1 cellular context compared by ENCODE assay signal in the genomic region with DNA sequence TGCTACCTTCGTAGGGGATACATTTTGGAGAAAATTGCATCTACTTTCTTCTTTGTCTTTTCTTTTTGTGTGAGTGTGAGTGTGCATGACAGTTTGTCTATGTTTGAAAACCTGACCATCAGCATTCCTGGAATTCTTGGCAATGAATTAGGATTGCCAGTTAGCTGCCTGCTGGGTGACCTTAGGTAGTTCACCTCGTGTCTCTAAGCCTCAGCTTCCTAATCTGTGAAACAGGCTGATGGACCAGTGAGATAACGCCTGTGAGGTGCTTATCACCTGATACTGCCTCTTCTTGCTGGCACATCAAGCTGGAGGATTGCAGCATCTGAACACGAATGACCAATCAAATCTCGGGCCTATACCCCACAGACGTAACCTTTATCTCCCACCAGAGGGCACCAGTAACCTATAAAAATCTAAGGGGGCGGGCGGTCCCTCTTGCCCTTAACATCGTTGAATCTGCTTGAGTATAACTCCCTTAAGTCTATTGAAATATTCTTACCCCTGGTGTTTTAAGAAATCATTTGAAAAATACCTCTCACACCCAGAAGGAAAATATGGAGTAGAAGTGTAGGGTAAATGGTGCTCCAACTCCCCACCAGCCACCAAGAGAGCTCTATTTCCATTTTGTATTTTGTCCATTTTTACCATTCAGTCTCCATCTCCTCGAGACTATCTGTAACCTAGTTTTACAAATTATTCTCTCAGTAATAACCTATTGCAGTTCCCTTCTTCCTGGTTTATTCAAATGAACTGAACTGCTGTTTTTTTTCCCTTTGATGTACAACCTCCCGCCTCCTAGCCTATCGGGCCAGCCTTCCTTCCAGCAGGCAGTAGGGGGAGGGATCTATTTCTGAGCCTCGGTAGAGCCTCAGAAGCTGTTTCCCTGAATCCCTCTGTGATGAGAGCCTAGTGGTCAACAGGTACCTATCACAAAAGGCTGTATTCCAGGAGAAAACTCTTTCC.
A peak's percentile ranks its signal among the peaks of the same experiment; 100 is the strongest.
TF ChIP-seq lines count a peak whose summit lies in the region.

No MANE protein-coding gene starts in this region.

TF ChIP-seq in K562, 482 proteins besides CTCF, POLR2A, EP300 and RAD21 (continued from another document and continues in another):
- TF ChIP-seq, protein P1, sequence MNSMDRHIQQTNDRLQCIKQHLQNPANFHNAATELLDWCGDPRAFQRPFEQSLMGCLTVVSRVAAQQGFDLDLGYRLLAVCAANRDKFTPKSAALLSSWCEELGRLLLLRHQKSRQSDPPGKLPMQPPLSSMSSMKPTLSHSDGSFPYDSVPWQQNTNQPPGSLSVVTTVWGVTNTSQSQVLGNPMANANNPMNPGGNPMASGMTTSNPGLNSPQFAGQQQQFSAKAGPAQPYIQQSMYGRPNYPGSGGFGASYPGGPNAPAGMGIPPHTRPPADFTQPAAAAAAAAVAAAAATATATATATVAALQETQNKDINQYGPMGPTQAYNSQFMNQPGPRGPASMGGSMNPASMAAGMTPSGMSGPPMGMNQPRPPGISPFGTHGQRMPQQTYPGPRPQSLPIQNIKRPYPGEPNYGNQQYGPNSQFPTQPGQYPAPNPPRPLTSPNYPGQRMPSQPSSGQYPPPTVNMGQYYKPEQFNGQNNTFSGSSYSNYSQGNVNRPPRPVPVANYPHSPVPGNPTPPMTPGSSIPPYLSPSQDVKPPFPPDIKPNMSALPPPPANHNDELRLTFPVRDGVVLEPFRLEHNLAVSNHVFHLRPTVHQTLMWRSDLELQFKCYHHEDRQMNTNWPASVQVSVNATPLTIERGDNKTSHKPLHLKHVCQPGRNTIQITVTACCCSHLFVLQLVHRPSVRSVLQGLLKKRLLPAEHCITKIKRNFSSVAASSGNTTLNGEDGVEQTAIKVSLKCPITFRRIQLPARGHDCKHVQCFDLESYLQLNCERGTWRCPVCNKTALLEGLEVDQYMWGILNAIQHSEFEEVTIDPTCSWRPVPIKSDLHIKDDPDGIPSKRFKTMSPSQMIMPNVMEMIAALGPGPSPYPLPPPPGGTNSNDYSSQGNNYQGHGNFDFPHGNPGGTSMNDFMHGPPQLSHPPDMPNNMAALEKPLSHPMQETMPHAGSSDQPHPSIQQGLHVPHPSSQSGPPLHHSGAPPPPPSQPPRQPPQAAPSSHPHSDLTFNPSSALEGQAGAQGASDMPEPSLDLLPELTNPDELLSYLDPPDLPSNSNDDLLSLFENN (IDR thresholded peaks at IDR 0.05; ENCODE audit: low read depth in 2 of 2, low read length in 2 of 2) = 0 out of 4 replicates have a peak, but pooled peaks of 1 of the 2 experiments have one; percentile 41
- TF ChIP-seq, protein P2, sequence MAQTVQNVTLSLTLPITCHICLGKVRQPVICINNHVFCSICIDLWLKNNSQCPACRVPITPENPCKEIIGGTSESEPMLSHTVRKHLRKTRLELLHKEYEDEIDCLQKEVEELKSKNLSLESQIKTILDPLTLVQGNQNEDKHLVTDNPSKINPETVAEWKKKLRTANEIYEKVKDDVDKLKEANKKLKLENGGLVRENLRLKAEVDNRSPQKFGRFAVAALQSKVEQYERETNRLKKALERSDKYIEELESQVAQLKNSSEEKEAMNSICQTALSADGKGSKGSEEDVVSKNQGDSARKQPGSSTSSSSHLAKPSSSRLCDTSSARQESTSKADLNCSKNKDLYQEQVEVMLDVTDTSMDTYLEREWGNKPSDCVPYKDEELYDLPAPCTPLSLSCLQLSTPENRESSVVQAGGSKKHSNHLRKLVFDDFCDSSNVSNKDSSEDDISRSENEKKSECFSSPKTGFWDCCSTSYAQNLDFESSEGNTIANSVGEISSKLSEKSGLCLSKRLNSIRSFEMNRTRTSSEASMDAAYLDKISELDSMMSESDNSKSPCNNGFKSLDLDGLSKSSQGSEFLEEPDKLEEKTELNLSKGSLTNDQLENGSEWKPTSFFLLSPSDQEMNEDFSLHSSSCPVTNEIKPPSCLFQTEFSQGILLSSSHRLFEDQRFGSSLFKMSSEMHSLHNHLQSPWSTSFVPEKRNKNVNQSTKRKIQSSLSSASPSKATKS (CRISPR knock-in tag; IDR thresholded peaks at IDR 0.05) = no peak
- peak; percentile 79 for TF ChIP-seq MEIS2 (IDR thresholded peaks at IDR 0.05; ENCODE audit: partially characterized antibody)
- peak; percentile 75 for TF ChIP-seq JUN (IDR thresholded peaks at IDR 0.05; ENCODE audit: borderline replicate concordance, low read depth, low read length)
- no peak for TF ChIP-seq JUN (CRISPR knock-in tag; IDR thresholded peaks at IDR 0.05; ENCODE audit: borderline replicate concordance)
- no peak for TF ChIP-seq CHD2 (IDR thresholded peaks at IDR 0.05; ENCODE audit: low read depth, low read length)
- TF ChIP-seq STAT5B (CRISPR knock-in tag; IDR thresholded peaks at IDR 0.05) = no peak
- peak; percentile 75 for TF ChIP-seq GATA2 (CRISPR knock-in tag; IDR thresholded peaks at IDR 0.05)
- no peak for TF ChIP-seq TSC22D4 (tag; IDR thresholded peaks at IDR 0.05)
- TF ChIP-seq JUND (IDR thresholded peaks at IDR 0.05; ENCODE audit: borderline replicate concordance, low read depth, low read length) = peak; percentile 86
- peak; percentile 78; the same call in 2 of the 3 replicates for TF ChIP-seq JUND (tag; IDR thresholded peaks at IDR 0.05; ENCODE audit: borderline replicate concordance, low read depth, low read length)
- TF ChIP-seq, protein P3, sequence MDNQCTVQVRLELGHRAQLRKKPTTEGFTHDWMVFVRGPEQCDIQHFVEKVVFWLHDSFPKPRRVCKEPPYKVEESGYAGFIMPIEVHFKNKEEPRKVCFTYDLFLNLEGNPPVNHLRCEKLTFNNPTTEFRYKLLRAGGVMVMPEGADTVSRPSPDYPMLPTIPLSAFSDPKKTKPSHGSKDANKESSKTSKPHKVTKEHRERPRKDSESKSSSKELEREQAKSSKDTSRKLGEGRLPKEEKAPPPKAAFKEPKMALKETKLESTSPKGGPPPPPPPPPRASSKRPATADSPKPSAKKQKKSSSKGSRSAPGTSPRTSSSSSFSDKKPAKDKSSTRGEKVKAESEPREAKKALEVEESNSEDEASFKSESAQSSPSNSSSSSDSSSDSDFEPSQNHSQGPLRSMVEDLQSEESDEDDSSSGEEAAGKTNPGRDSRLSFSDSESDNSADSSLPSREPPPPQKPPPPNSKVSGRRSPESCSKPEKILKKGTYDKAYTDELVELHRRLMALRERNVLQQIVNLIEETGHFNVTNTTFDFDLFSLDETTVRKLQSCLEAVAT (IDR thresholded peaks at IDR 0.05) = 0 out of 4 replicates have a peak, but pooled peaks of 1 of the 2 experiments have one; percentile 22
- TF ChIP-seq ZNF316 (IDR thresholded peaks at IDR 0.05) = peak; percentile 90
- TF ChIP-seq, protein P4, sequence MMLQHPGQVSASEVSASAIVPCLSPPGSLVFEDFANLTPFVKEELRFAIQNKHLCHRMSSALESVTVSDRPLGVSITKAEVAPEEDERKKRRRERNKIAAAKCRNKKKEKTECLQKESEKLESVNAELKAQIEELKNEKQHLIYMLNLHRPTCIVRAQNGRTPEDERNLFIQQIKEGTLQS (IDR thresholded peaks at IDR 0.05) = peak; percentile 95
- TF ChIP-seq, protein P4 (CRISPR knock-in tag; conservative IDR thresholded peaks at IDR 0.05) = 0 out of 2 replicates have a peak, but pooled peaks have one; percentile 26
- no peak for TF ChIP-seq XRCC4 (IDR thresholded peaks at IDR 0.05; ENCODE audit: extremely low read depth, insufficient read depth, insufficient read length)
- peak; percentile 89 for TF ChIP-seq SMC3 (conservative IDR thresholded peaks at IDR 0.05; ENCODE audit: insufficient read depth, low read depth, low read length)
- TF ChIP-seq, protein P5, sequence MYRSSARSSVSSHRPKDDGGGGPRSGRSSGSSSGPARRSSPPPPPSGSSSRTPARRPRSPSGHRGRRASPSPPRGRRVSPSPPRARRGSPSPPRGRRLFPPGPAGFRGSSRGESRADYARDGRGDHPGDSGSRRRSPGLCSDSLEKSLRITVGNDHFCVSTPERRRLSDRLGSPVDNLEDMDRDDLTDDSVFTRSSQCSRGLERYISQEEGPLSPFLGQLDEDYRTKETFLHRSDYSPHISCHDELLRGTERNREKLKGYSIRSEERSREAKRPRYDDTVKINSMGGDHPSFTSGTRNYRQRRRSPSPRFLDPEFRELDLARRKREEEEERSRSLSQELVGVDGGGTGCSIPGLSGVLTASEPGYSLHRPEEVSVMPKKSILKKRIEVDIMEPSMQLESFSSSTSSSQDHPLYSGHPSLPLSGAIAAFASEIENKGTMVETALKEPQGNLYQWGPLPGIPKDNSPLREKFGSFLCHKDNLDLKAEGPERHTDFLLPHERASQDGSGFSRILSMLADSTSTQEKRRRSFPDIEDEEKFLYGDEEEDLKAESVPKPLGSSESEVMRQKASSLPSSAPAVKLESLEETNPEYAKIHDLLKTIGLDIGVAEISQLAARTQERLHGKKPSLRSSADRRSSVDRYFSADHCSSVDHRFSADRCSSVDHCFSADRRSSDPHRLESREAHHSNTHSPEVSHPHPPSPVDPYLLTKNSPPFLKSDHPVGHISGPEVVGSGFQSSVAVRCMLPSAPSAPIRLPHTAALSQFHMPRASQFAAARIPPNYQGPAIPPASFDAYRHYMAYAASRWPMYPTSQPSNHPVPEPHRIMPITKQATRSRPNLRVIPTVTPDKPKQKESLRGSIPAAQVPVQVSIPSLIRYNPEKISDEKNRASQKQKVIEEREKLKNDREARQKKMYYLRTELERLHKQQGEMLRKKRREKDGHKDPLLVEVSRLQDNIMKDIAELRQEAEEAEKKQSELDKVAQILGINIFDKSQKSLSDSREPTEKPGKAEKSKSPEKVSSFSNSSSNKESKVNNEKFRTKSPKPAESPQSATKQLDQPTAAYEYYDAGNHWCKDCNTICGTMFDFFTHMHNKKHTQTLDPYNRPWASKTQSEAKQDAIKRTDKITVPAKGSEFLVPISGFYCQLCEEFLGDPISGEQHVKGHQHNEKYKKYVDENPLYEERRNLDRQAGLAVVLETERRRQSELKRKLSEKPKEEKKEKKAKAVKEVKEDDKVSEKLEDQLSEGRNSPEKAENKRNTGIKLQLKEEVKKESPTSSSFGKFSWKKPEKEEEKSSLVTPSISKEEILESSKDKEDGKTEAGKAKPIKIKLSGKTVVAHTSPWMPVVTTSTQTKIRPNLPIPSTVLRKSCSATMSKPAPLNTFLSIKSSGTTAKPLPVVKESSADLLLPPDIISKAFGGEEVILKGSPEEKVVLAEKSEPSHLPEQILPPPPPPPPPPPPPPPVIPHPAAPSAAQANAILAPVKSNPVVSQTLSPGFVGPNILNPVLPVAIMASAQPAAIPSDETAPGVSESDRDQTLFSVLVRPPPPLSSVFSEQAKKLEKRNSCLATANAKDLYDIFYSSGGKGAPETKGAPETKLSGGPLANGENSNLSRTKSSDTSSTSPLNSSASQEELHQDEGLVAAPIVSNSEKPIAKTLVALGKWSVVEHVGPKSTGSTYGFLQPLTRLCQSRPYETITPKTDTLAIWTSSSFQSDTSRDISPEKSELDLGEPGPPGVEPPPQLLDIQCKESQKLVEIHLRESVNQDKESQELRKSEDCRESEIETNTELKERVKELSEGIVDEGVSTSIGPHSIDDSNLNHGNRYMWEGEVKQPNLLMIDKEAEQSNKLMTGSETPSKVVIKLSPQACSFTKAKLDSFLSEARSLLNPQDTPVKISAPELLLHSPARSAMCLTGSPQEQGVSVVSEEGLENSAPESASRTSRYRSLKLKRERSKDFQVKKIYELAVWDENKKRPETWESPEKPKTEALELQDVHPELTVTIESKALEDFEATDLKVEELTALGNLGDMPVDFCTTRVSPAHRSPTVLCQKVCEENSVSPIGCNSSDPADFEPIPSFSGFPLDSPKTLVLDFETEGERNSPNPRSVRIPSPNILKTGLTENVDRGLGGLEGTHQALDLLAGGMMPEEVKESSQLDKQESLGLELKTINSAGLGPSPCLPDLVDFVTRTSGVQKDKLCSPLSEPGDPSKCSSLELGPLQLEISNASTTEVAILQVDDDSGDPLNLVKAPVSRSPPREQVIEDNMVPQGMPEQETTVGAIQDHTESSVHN (IDR thresholded peaks at IDR 0.05; ENCODE audit: borderline replicate concordance in 1 of 2, low read depth in 1 of 2) = 0 out of 4 replicates have a peak, but pooled peaks of 1 of the 2 experiments have one; percentile 38
- TF ChIP-seq, protein P6, sequence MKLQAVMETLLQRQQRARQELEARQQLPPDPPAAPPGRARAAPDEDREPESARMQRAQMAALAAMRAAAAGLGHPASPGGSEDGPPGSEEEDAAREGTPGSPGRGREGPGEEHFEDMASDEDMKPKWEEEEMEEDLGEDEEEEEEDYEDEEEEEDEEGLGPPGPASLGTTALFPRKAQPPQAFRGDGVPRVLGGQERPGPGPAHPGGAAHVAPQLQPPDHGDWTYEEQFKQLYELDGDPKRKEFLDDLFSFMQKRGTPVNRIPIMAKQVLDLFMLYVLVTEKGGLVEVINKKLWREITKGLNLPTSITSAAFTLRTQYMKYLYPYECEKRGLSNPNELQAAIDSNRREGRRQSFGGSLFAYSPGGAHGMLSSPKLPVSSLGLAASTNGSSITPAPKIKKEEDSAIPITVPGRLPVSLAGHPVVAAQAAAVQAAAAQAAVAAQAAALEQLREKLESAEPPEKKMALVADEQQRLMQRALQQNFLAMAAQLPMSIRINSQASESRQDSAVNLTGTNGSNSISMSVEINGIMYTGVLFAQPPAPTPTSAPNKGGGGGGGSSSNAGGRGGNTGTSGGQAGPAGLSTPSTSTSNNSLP (IDR thresholded peaks at IDR 0.05; ENCODE audit: borderline replicate concordance, low read depth, low read length) = peak; percentile 87
- 0 out of 2 replicates have a peak, but pooled peaks have one; percentile 52 for TF ChIP-seq PYGO2 (tag; IDR thresholded peaks at IDR 0.05)
- no peak for TF ChIP-seq CAMTA2 (CRISPR knock-in tag; conservative IDR thresholded peaks at IDR 0.05)
- TF ChIP-seq NFIC (IDR thresholded peaks at IDR 0.05) = peak; percentile 88
- TF ChIP-seq CCNT2 (IDR thresholded peaks at IDR 0.05; ENCODE audit: borderline replicate concordance, extremely low read depth, insufficient read length, low read depth, low read length) = peak; percentile 71
- TF ChIP-seq TAF15 (IDR thresholded peaks at IDR 0.05; ENCODE audit: low read depth, low read length) = no peak
- 0 out of 2 replicates have a peak, but pooled peaks have one; percentile 12 for TF ChIP-seq LARP7 (IDR thresholded peaks at IDR 0.05)
- no peak for TF ChIP-seq DNMT1 (IDR thresholded peaks at IDR 0.05)
- TF ChIP-seq MYNN (IDR thresholded peaks at IDR 0.05) = peak; percentile 55; the same call in 1 of the 2 replicates
- no peak for TF ChIP-seq MYNN (CRISPR knock-in tag; IDR thresholded peaks at IDR 0.05)
- no peak for TF ChIP-seq HNRNPL (IDR thresholded peaks at IDR 0.05; ENCODE audit: low read depth, low read length)
- TF ChIP-seq ATF7 (IDR thresholded peaks at IDR 0.05) = peak; percentile 86
- peak; percentile 89 for TF ChIP-seq MTA3 (IDR thresholded peaks at IDR 0.05; ENCODE audit: borderline replicate concordance)
- TF ChIP-seq, protein P7, sequence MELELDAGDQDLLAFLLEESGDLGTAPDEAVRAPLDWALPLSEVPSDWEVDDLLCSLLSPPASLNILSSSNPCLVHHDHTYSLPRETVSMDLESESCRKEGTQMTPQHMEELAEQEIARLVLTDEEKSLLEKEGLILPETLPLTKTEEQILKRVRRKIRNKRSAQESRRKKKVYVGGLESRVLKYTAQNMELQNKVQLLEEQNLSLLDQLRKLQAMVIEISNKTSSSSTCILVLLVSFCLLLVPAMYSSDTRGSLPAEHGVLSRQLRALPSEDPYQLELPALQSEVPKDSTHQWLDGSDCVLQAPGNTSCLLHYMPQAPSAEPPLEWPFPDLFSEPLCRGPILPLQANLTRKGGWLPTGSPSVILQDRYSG (tag; conservative IDR thresholded peaks at IDR 0.05; ENCODE audit: low read depth) = no peak
- TF ChIP-seq MTA1 (IDR thresholded peaks at IDR 0.05; ENCODE audit: borderline replicate concordance) = peak; percentile 82; the same call in 1 of the 2 replicates
- TF ChIP-seq FIP1L1 (IDR thresholded peaks at IDR 0.05; ENCODE audit: low read depth, low read length, poor library complexity, severe bottlenecking) = no peak
- peak; percentile 90 for TF ChIP-seq FOSL1 (tag; conservative IDR thresholded peaks at IDR 0.05)
- peak; percentile 70 for TF ChIP-seq ZBTB7A (IDR thresholded peaks at IDR 0.05; ENCODE audit: borderline replicate concordance, control insufficient read depth, low read depth, low read length)
- TF ChIP-seq SOX6 (IDR thresholded peaks at IDR 0.05) = peak; percentile 92
